In the genomic region with DNA sequence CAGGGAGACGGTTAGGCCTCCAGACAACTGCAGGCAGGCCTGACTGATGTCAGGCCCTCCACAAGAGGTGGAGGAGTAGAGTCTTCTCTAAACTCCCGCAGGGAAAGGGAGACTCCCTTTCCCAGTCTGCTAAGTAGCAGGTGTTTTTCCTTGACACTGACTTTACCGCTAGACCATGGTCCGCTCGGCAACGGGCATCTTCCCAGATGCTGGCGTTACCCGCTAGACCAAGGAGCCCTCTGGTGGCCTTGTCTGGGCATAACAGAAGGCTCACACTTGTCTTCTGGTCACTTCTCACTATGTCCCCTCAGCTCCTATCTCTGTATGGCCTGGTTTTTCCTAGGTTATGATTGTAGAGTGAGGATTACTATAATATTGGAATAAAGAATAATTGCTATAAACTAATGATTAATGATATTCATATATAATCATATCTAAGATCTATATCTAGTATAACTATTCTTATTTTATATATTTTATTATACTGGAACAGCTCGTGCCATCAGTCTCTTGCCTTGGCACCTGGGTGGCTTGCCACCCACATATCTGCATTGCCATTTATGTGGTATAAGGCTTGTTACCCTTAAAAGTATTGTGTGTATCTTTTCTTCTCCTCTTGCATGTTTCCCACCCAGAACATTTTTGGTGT, we compare ENCODE assay signal across 8 cellular contexts. TPM values are rescaled to one million over a fixed set of nuclear protein-coding genes. Genes with fewer than 3 reads are reported as not detected.
DNase-seq lines count a peak whose midpoint lies in the region; ATAC-seq and TF ChIP-seq lines count a peak whose summit lies in the region.
"Not testable (repeated sequence)": the region's sequence is repeated elsewhere in the genome, so short reads cannot be mapped to it uniquely, and the experiment has no call there.

No MANE protein-coding gene starts in this region.

- H3K27ac ChIP-seq in foreskin keratinocyte: not testable (repeated sequence)

- not testable (repeated sequence) for H3K4me1 ChIP-seq in foreskin keratinocyte

- DNase-seq in ACHN (peak; percentile 14), NCI-H2227 treated with DMSO at 0.1 percent for 48 hours (lab: John Stamatoyannopoulos, UW) (peak; percentile 11), foreskin keratinocyte (peak in 1 of 2 donors; percentile 19), myocyte (ENCODE audit: low read depth) (peak; percentile 71)
- not testable (repeated sequence) for DNase-seq in GM20000 (ENCODE audit: low spot score)
- peak; percentile 40 for DNase-seq in activated naive CD8-positive, alpha-beta T cell treated with anti-CD3 and anti-CD28 coated beads, Interleukin-2, amount 50 U/mL, for 16 hours (ENCODE audit: low read depth, low spot score)
- peak; percentile 75 for DNase-seq in stimulated activated CD4-positive, alpha-beta T cell treated with anti-CD3 and anti-CD28 coated beads, Interleukin-4, amount 100 ng/mL, for 24 hours

- not testable (repeated sequence) for ATAC-seq in foreskin keratinocyte

- in situ Hi-C loops in ACHN (cut with HindIII; ENCODE audit: low pct_ligation_motif_present, low pct_unique_long_range_greater_than_20kb, low sequenced_read_pairs): not testable (repeated sequence)

- not testable (repeated sequence) for H3K4me3 ChIP-seq in WI38 (ENCODE audit: low read depth, low read length)

- TF ChIP-seq CTCF in GM20000 (IDR thresholded peaks at IDR 0.05; ENCODE audit: extremely low read depth, missing control alignments): peak; percentile 60
- peak; percentile 48; the same call in 1 of the 2 replicates for TF ChIP-seq CTCF in WI38 (IDR thresholded peaks at IDR 0.05; ENCODE audit: low read depth, low read length)
- TF ChIP-seq CTCF in foreskin keratinocyte (conservative IDR thresholded peaks at IDR 0.05): peak; percentile 61

- H3K27me3 ChIP-seq in foreskin keratinocyte: not testable (repeated sequence)

RNA-seq across cellular contexts. Expression of a gene that starts 58.5 kb away (rescaled TPM):
- total RNA-seq in foreskin keratinocyte: 7.2 and 9.0 TPM in 2 replicates
- 3.0 and 4.1 TPM in 2 replicates for polyA plus RNA-seq in foreskin keratinocyte
- 18.4 and 23.3 TPM in 2 replicates for total RNA-seq in myocyte
- polyA plus RNA-seq in myocyte (2012): 2.7 TPM
